Comparison of ENCODE assay signal across 14 cellular contexts in genomic region chr21:45318146-45318555, GRCh38. TPM values are rescaled to one million over a fixed set of nuclear protein-coding genes. Genes with fewer than 3 reads are reported as not detected.
A peak's percentile ranks its signal among the peaks of the same experiment; 100 is the strongest.
DNase-seq lines count a peak whose midpoint lies in the region; ATAC-seq, FAIRE-seq and TF ChIP-seq lines count a peak whose summit lies in the region.
"Had no signal": no experiment of that assay in that cellular context is flagged by ENCODE, and none has a peak within 500 bp of the region (broad histone marks: within the 10 kb centered on the region; RNA-seq: fewer than 3 reads in every experiment).

No MANE protein-coding gene starts in this region.

- peak overlapping the region; percentile 84 to 90 for H4K8ac ChIP-seq in IMR-90 (ENCODE audit: low read depth in 2 of 2, low read length in 2 of 2)
- no peak overlapping the region for H4K8ac ChIP-seq in H1 (ENCODE audit: extremely low read depth, insufficient read depth, low read length)

- no peaks in the 10 kb centered on the region for H3K79me2 ChIP-seq in H1 (ENCODE audit: control insufficient read depth in 1 of 2, insufficient read depth in 2 of 2, low read length in 2 of 2)

- H3K9me3 ChIP-seq in IMR-90 (ENCODE audit: control insufficient read depth, insufficient read depth, low read length), result no peaks in the 10 kb centered on the region
- no peaks in the 10 kb centered on the region for H3K9me3 ChIP-seq in H1 (ENCODE audit: insufficient read depth in 2 of 2, low read depth in 1 of 2, low read length in 1 of 2)
- H3K9me3 ChIP-seq in subcutaneous abdominal adipose tissue (ENCODE audit: control insufficient read depth in 5 of 5, low read length in 5 of 5), result no peaks in the 10 kb centered on the region

- dilution Hi-C loops in IMR-90 (cut with HindIII; ENCODE audit: low sequenced_read_pairs, unreplicated experiment), result no loop called here

- H2AFZ ChIP-seq in IMR-90 (replicated peaks; ENCODE audit: low read length, poor library complexity), result peak overlapping the region; percentile 84
- H2AFZ ChIP-seq in H1 (ENCODE audit: low read length), result no peak overlapping the region

- H3K23ac ChIP-seq in IMR-90 (ENCODE audit: low read depth, low read length) (peak overlapping the region; percentile 48; the same call in 1 of the 2 replicates), H1 (ENCODE audit: insufficient read length) (no peak overlapping the region)

- H3K36me3 Mint-ChIP-seq in activated CD8-positive, alpha-beta T cell treated with anti-CD3 and anti-CD28 coated beads for 36 hours (ENCODE audit: low read depth), result no peaks in the 10 kb centered on the region
- H3K36me3 Mint-ChIP-seq in glutamatergic neuron (ENCODE audit: unreplicated experiment), result peaks cover 9% of the 10 kb centered on the region
- H3K36me3 Mint-ChIP-seq: activated naive CD8-positive, alpha-beta T cell had no signal

- peak overlapping the region; percentile 99 for H2AK9ac ChIP-seq in IMR-90 (replicated peaks; ENCODE audit: low read depth, low read length, poor library complexity)

- CTCF ChIA-PET in IMR-90 (lab: Yijun Ruan, JAX) (interaction anchor here (0.9 kb wide), 1 partner anchor 9 kb away, joined by 3 read pairs; no protein-coding TSS in a partner anchor), H1 (lab: Charles Lee; ENCODE audit: partially characterized antibody) (interaction anchor here (1.4 kb wide), 1 partner anchor 9 kb away, joined by 13 read pairs; no protein-coding TSS in a partner anchor)
- CTCF ChIA-PET in activated CD8-positive, alpha-beta T cell treated with anti-CD3 and anti-CD28 coated beads for 36 hours (lab: Charles Lee), result interaction anchor here (1.6 kb wide), 1 partner anchor 180 kb away, joined by 4 read pairs; no protein-coding TSS in a partner anchor

- H4K5ac ChIP-seq in IMR-90 (ENCODE audit: low read depth, low read length) (peak overlapping the region; percentile 97), H1 (ENCODE audit: insufficient read length, low read depth, low read length) (no peak overlapping the region)

- H3K18ac ChIP-seq in IMR-90 (ENCODE audit: low read depth, low read length) (peak overlapping the region; percentile 94), H1 (ENCODE audit: extremely low read depth, low read length) (no peak overlapping the region)

- ATAC-seq in IMR-90 (ENCODE audit: low read depth), result no peak
- no peak for ATAC-seq in activated CD8-positive, alpha-beta T cell treated with anti-CD3 and anti-CD28 coated beads for 36 hours

- no peak for TF ChIP-seq EP300 in H1 (IDR thresholded peaks at IDR 0.05; ENCODE audit: borderline replicate concordance in 1 of 2, low read depth in 2 of 2, low read length in 2 of 2)

- DNase-seq in IMR-90, result no peak
- no peak for DNase-seq in H1 (ENCODE audit: low read depth in 1 of 2, low spot score in 2 of 2)
- peak; percentile 73 for DNase-seq in mesenteric fat pad (ENCODE audit: low spot score)
- no peak for DNase-seq in activated CD8-positive, alpha-beta T cell treated with anti-CD3 and anti-CD28 coated beads for 36 hours
- no peak for DNase-seq in NCI-H524 (lab: John Stamatoyannopoulos, UW)
- no peak for DNase-seq in glutamatergic neuron
- no peak for DNase-seq in NCI-H1436 treated with DMSO at 0.1 percent for 48 hours (lab: John Stamatoyannopoulos, UW)
- DNase-seq: NCI-H1417, NCI-H510A treated with DMSO at 0.1 percent for 48 hours, SHP77 had no signal

- H2BK15ac ChIP-seq in IMR-90 (ENCODE audit: low read depth, low read length) (peak overlapping the region; percentile 85; the same call in 2 of the 3 replicates), H1 (ENCODE audit: low read length) (no peak overlapping the region)

- H3K27ac Mint-ChIP-seq in activated CD8-positive, alpha-beta T cell treated with anti-CD3 and anti-CD28 coated beads for 36 hours, result no peak overlapping the region
- H3K27ac Mint-ChIP-seq in glutamatergic neuron (ENCODE audit: unreplicated experiment), result no peak overlapping the region
- H3K27ac Mint-ChIP-seq: activated naive CD8-positive, alpha-beta T cell had no signal

- H4K91ac ChIP-seq in IMR-90 (ENCODE audit: insufficient read depth, low read depth, low read length) (peak overlapping the region; percentile 98), H1 (replicated peaks; ENCODE audit: insufficient read length, low read length) (no peak overlapping the region)

- H3K4me1 Mint-ChIP-seq in activated CD8-positive, alpha-beta T cell treated with anti-CD3 and anti-CD28 coated beads for 36 hours (ENCODE audit: low read depth), result peaks cover 5% of the 10 kb centered on the region
- H3K4me1 Mint-ChIP-seq in glutamatergic neuron (ENCODE audit: low read depth, unreplicated experiment), result peaks cover 7% of the 10 kb centered on the region

- intact Hi-C loops in IMR-90 (cut with micrococcal nuclease), result no loop called here
- intact Hi-C loops in activated CD8-positive, alpha-beta T cell treated with anti-CD3 and anti-CD28 coated beads for 36 hours (cut with micrococcal nuclease), result no loop called here

- no peaks in the 10 kb centered on the region for H3K23me2 ChIP-seq in H1 (ENCODE audit: low read depth, low read length)

- H3K9ac ChIP-seq in IMR-90 (ENCODE audit: low read depth, low read length) (no peak overlapping the region), H1 (replicated peaks in 1 of 4; ENCODE audit: extremely low read depth in 1 of 4, low read depth in 3 of 4, low read length in 3 of 4) (no peak overlapping the region), subcutaneous abdominal adipose tissue (ENCODE audit: low read length in 5 of 5) (peak overlapping the region in 1 of 5 donors; percentile 23)

- H3K4me3 Mint-ChIP-seq in activated CD8-positive, alpha-beta T cell treated with anti-CD3 and anti-CD28 coated beads for 36 hours, result no peak overlapping the region
- H3K4me3 Mint-ChIP-seq in glutamatergic neuron (ENCODE audit: unreplicated experiment), result no peak overlapping the region
- H3K4me3 Mint-ChIP-seq: activated naive CD8-positive, alpha-beta T cell had no signal

- H3K4me1 ChIP-seq in IMR-90 (ENCODE audit: control insufficient read depth, insufficient read depth, low read length) (peaks cover 35% of the 10 kb centered on the region), H1 (replicated peaks in 1 of 4; ENCODE audit: control insufficient read depth in 3 of 4, insufficient read depth in 4 of 4, low read length in 3 of 4) (peaks cover 0 to 10% (median 6%) of the 10 kb centered on the region in 4 experiments; a peak in 5 of 7 replicates), subcutaneous abdominal adipose tissue (ENCODE audit: control insufficient read depth in 5 of 5, insufficient read depth in 5 of 5, low read length in 5 of 5) (peaks cover 2 to 61% (median 43%) of the 10 kb centered on the region in 5 donors)

- H3K9me3 Mint-ChIP-seq in activated CD8-positive, alpha-beta T cell treated with anti-CD3 and anti-CD28 coated beads for 36 hours, result no peaks in the 10 kb centered on the region
- H3K9me3 Mint-ChIP-seq in glutamatergic neuron (ENCODE audit: unreplicated experiment), result peaks cover 2% of the 10 kb centered on the region
- H3K9me3 Mint-ChIP-seq: neural crest cell had no signal

- TF ChIP-seq RAD21 in IMR-90 (IDR thresholded peaks at IDR 0.05; ENCODE audit: low read length) (no peak), H1 (IDR thresholded peaks at IDR 0.05 in 1 of 2, conservative IDR thresholded peaks at IDR 0.05 in 1 of 2; ENCODE audit: low read depth in 2 of 2, low read length in 2 of 2) (no peak)

- peak overlapping the region; percentile 97 for H3K27ac ChIP-seq in IMR-90 (ENCODE audit: insufficient read depth, low read length)
- no peak overlapping the region for H3K27ac ChIP-seq in H1 (ENCODE audit: low read depth, low read length)
- peak overlapping the region; percentile 74 for H3K27ac ChIP-seq in subcutaneous abdominal adipose tissue (ENCODE audit: low read depth, low read length)
- H3K27ac ChIP-seq: C4-2B had no signal

- H3K27me3 Mint-ChIP-seq in activated CD8-positive, alpha-beta T cell treated with anti-CD3 and anti-CD28 coated beads for 36 hours, result no peaks in the 10 kb centered on the region
- peaks cover 4% of the 10 kb centered on the region for H3K27me3 Mint-ChIP-seq in glutamatergic neuron (ENCODE audit: unreplicated experiment)
- H3K27me3 Mint-ChIP-seq: activated naive CD8-positive, alpha-beta T cell had no signal

- H3K36me3 ChIP-seq in IMR-90 (ENCODE audit: control insufficient read depth, insufficient read depth, low read length) (no peaks in the 10 kb centered on the region), H1 (ENCODE audit: control insufficient read depth in 2 of 4, insufficient read depth in 4 of 4, low read length in 3 of 4) (no peaks in the 10 kb centered on the region), subcutaneous abdominal adipose tissue (ENCODE audit: control insufficient read depth in 5 of 5, insufficient read depth in 5 of 5, low read length in 5 of 5) (no peaks in the 10 kb centered on the region)

- no peak for FAIRE-seq in H1 (lab: Jason Lieb, UNC)

- peak overlapping the region; percentile 99 for H2AK5ac ChIP-seq in IMR-90 (ENCODE audit: low read depth, low read length)
- no peak overlapping the region for H2AK5ac ChIP-seq in H1 (ENCODE audit: low read depth, low read length)

- peak overlapping the region; percentile 97 for H2BK20ac ChIP-seq in IMR-90 (ENCODE audit: low read depth, low read length)
- no peak overlapping the region for H2BK20ac ChIP-seq in H1 (ENCODE audit: low read length)

- in situ Hi-C loops in IMR-90 (cut with MboI; ENCODE audit: low sequenced_read_pairs), result no loop called here

- peak overlapping the region; percentile 96 for H2BK5ac ChIP-seq in IMR-90 (ENCODE audit: low read depth, low read length, poor library complexity, severe bottlenecking)
- peak overlapping the region; percentile 24; the same call in 1 of the 2 replicates for H2BK5ac ChIP-seq in H1 (ENCODE audit: low read depth, low read length)

- no peaks in the 10 kb centered on the region for H3K27me3 ChIP-seq in IMR-90 (ENCODE audit: control insufficient read depth, insufficient read depth, low read length)
- H3K27me3 ChIP-seq in H1 (replicated peaks in 1 of 4; ENCODE audit: control insufficient read depth in 3 of 4, extremely low read depth in 1 of 4, insufficient read depth in 3 of 4, low read length in 3 of 4), result no peaks in the 10 kb centered on the region
- peaks cover 0 to 6% (median 4%) of the 10 kb centered on the region in 5 donors for H3K27me3 ChIP-seq in subcutaneous abdominal adipose tissue (ENCODE audit: control insufficient read depth in 5 of 5, insufficient read depth in 4 of 5, low read length in 5 of 5)

- no peak for TF ChIP-seq CTCF in IMR-90 (conservative IDR thresholded peaks at IDR 0.05; ENCODE audit: low read depth, low read length)
- no peak for TF ChIP-seq CTCF in H1 (IDR thresholded peaks at IDR 0.05; ENCODE audit: control extremely low read depth in 1 of 3, insufficient read depth in 1 of 3, low read depth in 1 of 3, low read length in 3 of 3)
- no peak for TF ChIP-seq CTCF in activated CD8-positive, alpha-beta T cell treated with anti-CD3 and anti-CD28 coated beads for 36 hours (IDR thresholded peaks at IDR 0.05)
- TF ChIP-seq CTCF in glutamatergic neuron (IDR thresholded peaks at IDR 0.05; ENCODE audit: partially characterized antibody, unreplicated experiment), result no peak

- peaks cover 22% of the 10 kb centered on the region for H3K9me1 ChIP-seq in IMR-90 (ENCODE audit: insufficient read depth, low read length)

- peak overlapping the region; percentile 86 for H3K14ac ChIP-seq in IMR-90 (replicated peaks; ENCODE audit: low read depth, low read length)
- no peak overlapping the region for H3K14ac ChIP-seq in H1 (ENCODE audit: insufficient read length)

- no peaks in the 10 kb centered on the region; the same call in 1 of the 2 replicates for H4K20me1 ChIP-seq in IMR-90 (ENCODE audit: insufficient read depth, low read length)
- no peaks in the 10 kb centered on the region for H4K20me1 ChIP-seq in H1 (replicated peaks in 1 of 2; ENCODE audit: control insufficient read depth in 1 of 2, insufficient read depth in 2 of 2, low read length in 2 of 2)

- peak overlapping the region; percentile 99 for H2BK120ac ChIP-seq in IMR-90 (ENCODE audit: low read depth, low read length)
- H2BK120ac ChIP-seq in H1 (replicated peaks; ENCODE audit: low read depth, low read length), result no peak overlapping the region

- H3K56ac ChIP-seq in IMR-90 (ENCODE audit: extremely low read depth, insufficient read depth, low read length) (peak overlapping the region; percentile 75), H1 (replicated peaks; ENCODE audit: insufficient read length, low read depth, low read length) (no peak overlapping the region)

- H3K4ac ChIP-seq in IMR-90 (ENCODE audit: low read depth, low read length) (peak overlapping the region; percentile 99), H1 (replicated peaks; ENCODE audit: insufficient read length, low read depth, low read length) (no peak overlapping the region)

- POLR2A ChIA-PET in IMR-90 (lab: Charles Lee; ENCODE audit: unreplicated experiment) (no interaction called here), H1 (lab: Charles Lee; ENCODE audit: partially characterized antibody) (interaction anchor here (1.3 to 1.7 kb wide), 4 partner anchors 9 to 25 kb away, joined by 3 to 4 read pairs (median 4); no protein-coding TSS in a partner anchor)
- POLR2A ChIA-PET in activated CD8-positive, alpha-beta T cell treated with anti-CD3 and anti-CD28 coated beads for 36 hours (lab: Charles Lee), result no interaction called here

- no peak for TF ChIP-seq POLR2A in IMR-90 (IDR thresholded peaks at IDR 0.05; ENCODE audit: low read depth, low read length)
- TF ChIP-seq POLR2A in H1 (IDR thresholded peaks at IDR 0.05; ENCODE audit: control extremely low read depth in 1 of 2, low read depth in 2 of 2, low read length in 2 of 2), result no peak

- no peak overlapping the region for H2BK12ac ChIP-seq in H1 (ENCODE audit: low read depth, low read length)

- WGBS in IMR-90 (ENCODE audit: extremely low coverage in 2 of 2, insufficient read length in 1 of 2), 2 experiments, result 100% methylated on average over 1 of the region's 7 CpGs; no CpG with 5 or more reads in 1 of the 2 experiments
- WGBS in H1 (ENCODE audit: extremely low coverage in 1 of 2, insufficient coverage in 1 of 2, insufficient read length in 1 of 2, insufficient replicate concordance in 2 of 2, low coverage in 1 of 2, low lambda C conversion rate in 2 of 2, missing lambda C conversion rate in 1 of 2), 2 experiments, result 76% methylated on average over 7 of the region's 7 CpGs; no CpG with 5 or more reads in 1 of the 2 experiments

- BruUV-seq in IMR-90 (replicated peaks; lab: Mats Ljungman, UMichigan), result no TSS peak

- H3K79me1 ChIP-seq in IMR-90 (ENCODE audit: low read depth in 1 of 2, low read length in 2 of 2) (peaks cover 0 to 10% of the 10 kb centered on the region in 2 experiments; a peak in 2 of 4 replicates), H1 (ENCODE audit: low read depth, low read length) (no peaks in the 10 kb centered on the region)

- H3K4me2 ChIP-seq in IMR-90 (ENCODE audit: low read depth, low read length) (no peak overlapping the region), H1 (ENCODE audit: insufficient read depth in 1 of 2, low read depth in 2 of 2, low read length in 2 of 2) (no peak overlapping the region)

- H3K4me3 ChIP-seq in IMR-90 (ENCODE audit: insufficient read depth, low read depth, low read length) (no peak overlapping the region), H1 (ENCODE audit: extremely low read depth in 1 of 4, insufficient read depth in 2 of 4, low read depth in 3 of 4, low read length in 4 of 4) (no peak overlapping the region), subcutaneous abdominal adipose tissue (ENCODE audit: low read depth in 1 of 5, low read length in 5 of 5) (no peak overlapping the region)

RNA-seq across cellular contexts. Expression of gene POFUT2, which starts 30.5 kb away (rescaled TPM):
- total RNA-seq in IMR-90 (2012; rRNA removed) (18.8 and 23.9 TPM in 2 replicates), mesenteric fat pad (29.6 TPM), glutamatergic neuron (ENCODE audit: unreplicated experiment) (31.9 TPM)
- polyA plus RNA-seq in IMR-90 (2012; rRNA removed) (58.5 and 59.3 TPM in 2 replicates), H1 (2011; rRNA removed) (13.7 and 21.0 TPM in 2 replicates)
- 46.5 and 53.6 TPM in 2 replicates for polyA plus RNA-seq in IMR-90 (2012; cell fraction: cytosol; rRNA removed)
- polyA plus RNA-seq in IMR-90 (2012; cell fraction: nucleus; rRNA removed; ENCODE audit: low replicate concordance), result 236 and 251 TPM in 2 replicates
- 32.1 and 34.6 TPM in 2 replicates for total RNA-seq in H1 (2021; fragmentation: NEBNext Ultra II Directional; extraction: Animal tissue kit (Norgen Biotek cat#: 25700))
- polyA plus RNA-seq in H1 (2011; cell fraction: cytosol; rRNA removed), result 20.3 TPM
- polyA plus RNA-seq in H1 (2011; cell fraction: nucleus; rRNA removed), result 88.5 TPM
- polyA plus RNA-seq in H1 (2012, experiment 1 of 2), result 24.1 to 33.7 TPM (median 29.4 TPM) in 4 replicates
- 15.8 TPM for polyA plus RNA-seq in H1 (2012, experiment 2 of 2)
- polyA plus RNA-seq in H1 (2013, experiment 1 of 2), result 33.3 TPM
- polyA plus RNA-seq in H1 (2013, experiment 2 of 2), result 33.7 TPM
- polyA minus RNA-seq in H1 (2011; rRNA and poly(A)+ RNA removed), result 11.2 and 13.2 TPM in 2 replicates
- polyA minus RNA-seq in H1 (2011; cell fraction: cytosol; rRNA and poly(A)+ RNA removed), result 13.0 TPM
- polyA minus RNA-seq in H1 (2011; cell fraction: nucleus; rRNA and poly(A)+ RNA removed), result 28.5 TPM
- 10 to 100 TPM; 11.7 to 12.4 TPM for total RNA-seq in activated CD8-positive, alpha-beta T cell treated with anti-CD3 and anti-CD28 coated beads for 36 hours
